ENCODE assay signal across 9 cellular contexts in genomic region chr10:102408081-102408727, GRCh38. TPM values are rescaled to one million over a fixed set of nuclear protein-coding genes. Genes with fewer than 3 reads are reported as not detected.
DNase-seq lines count a peak whose midpoint lies in the region; ATAC-seq and TF ChIP-seq lines count a peak whose summit lies in the region.
"Had no signal": no experiment of that assay in that cellular context is flagged by ENCODE, and none has a peak within 500 bp of the region (broad histone marks: within the 10 kb centered on the region; RNA-seq: fewer than 3 reads in every experiment).

No MANE protein-coding gene starts in this region.

- H3K27ac ChIP-seq in heart right ventricle (no peak overlapping the region), upper lobe of right lung (no peak overlapping the region)
- H3K27ac ChIP-seq: body of pancreas had no signal

- H3K9me3 ChIP-seq in heart right ventricle (no peaks in the 10 kb centered on the region), upper lobe of right lung (no peaks in the 10 kb centered on the region)
- H3K9me3 ChIP-seq: body of pancreas had no signal

- TF ChIP-seq CTCF in heart right ventricle (IDR thresholded peaks at IDR 0.05) (no peak), upper lobe of right lung (IDR thresholded peaks at IDR 0.05) (no peak)

- peaks cover 24% of the 10 kb centered on the region for H3K27me3 Mint-ChIP-seq in memory B cell

- H3K4me1 ChIP-seq in heart right ventricle (peaks cover 0 to 24% (median 13%) of the 10 kb centered on the region in 9 donors), upper lobe of right lung (peaks cover 15% of the 10 kb centered on the region)

- no peaks in the 10 kb centered on the region for H3K9me3 Mint-ChIP-seq in memory B cell

- peaks cover 13 to 63% (median 57%) of the 10 kb centered on the region in 7 donors for H3K27me3 ChIP-seq in heart right ventricle
- peaks cover 55% of the 10 kb centered on the region for H3K27me3 ChIP-seq in upper lobe of right lung

- no peak for DNase-seq in heart right ventricle
- DNase-seq in cardiac septum (ENCODE audit: low spot score), result no peak
- DNase-seq in amniotic epithelial cell (ENCODE audit: low read depth), result peak; percentile 67
- DNase-seq in memory B cell (ENCODE audit: low spot score in 2 of 2), result no peak
- no peak for DNase-seq in upper lobe of right lung
- DNase-seq in stimulated activated CD4-positive, alpha-beta T cell treated with anti-CD3 and anti-CD28 coated beads, Interleukin-4, amount 100 ng/mL, for 24 hours, result no peak
- DNase-seq in amniotic stem cell (lab: John Stamatoyannopoulos, UW), result no peak
- no peak for DNase-seq in DMS153 treated with DMSO at 0.1 percent for 48 hours (lab: John Stamatoyannopoulos, UW; ENCODE audit: unreplicated experiment)
- DNase-seq: body of pancreas had no signal

- H3K4me3 ChIP-seq in heart right ventricle (peak overlapping the region in 9 of 10 donors; percentile 26 to 50 (median 41)), upper lobe of right lung (peak overlapping the region; percentile 32)

- intact Hi-C loops in heart right ventricle (cut with DNase I) (no loop called here), cardiac septum (cut with DNase I) (no loop called here), upper lobe of right lung (cut with DNase I) (no loop called here)

- no peak for ATAC-seq in heart right ventricle
- ATAC-seq in memory B cell (ENCODE audit: low read depth), result no peak
- ATAC-seq in upper lobe of right lung, result no peak

- H3K27ac Mint-ChIP-seq in memory B cell, result no peak overlapping the region

- 64 to 69% methylated on average over 15 of the region's 15 CpGs for WGBS in heart right ventricle, 2 donors

- peaks cover 0 to 4% (median 0%) of the 10 kb centered on the region in 9 donors for H3K36me3 ChIP-seq in heart right ventricle
- no peaks in the 10 kb centered on the region for H3K36me3 ChIP-seq in upper lobe of right lung

- no peaks in the 10 kb centered on the region for H3K36me3 Mint-ChIP-seq in memory B cell

- H3K4me1 Mint-ChIP-seq in memory B cell, result peaks cover 31% of the 10 kb centered on the region

- peak overlapping the region; percentile 65 for H3K4me3 Mint-ChIP-seq in memory B cell

RNA-seq across cellular contexts. Expression of gene PSD, which starts 10.4 kb away (rescaled TPM):
- 1 to 10 TPM in 4 of 10 donors, under 1 TPM in 5, not detected in 1; 0.19 to 1.5 (median 0.61) TPM for total RNA-seq in heart right ventricle
- under 1 TPM; 0.37 to 0.42 TPM for polyA plus RNA-seq in heart right ventricle
- total RNA-seq in cardiac septum, result 1.7 TPM
- 3.5 TPM for total RNA-seq in upper lobe of right lung

RNA-seq across cellular contexts. Expression of gene FBXL15, which starts 12.4 kb away (rescaled TPM):
- total RNA-seq in heart right ventricle, result 10 to 100 TPM in 5 of 10 donors, 1 to 10 TPM in 5; 6.7 to 10.5 (median 9.9) TPM
- polyA plus RNA-seq in heart right ventricle, result 10 to 100 TPM; 10.4 to 19.2 TPM
- total RNA-seq in cardiac septum, result 12.1 TPM
- total RNA-seq in upper lobe of right lung, result 16.0 TPM

RNA-seq across cellular contexts. Expression of gene NFKB2, which starts 12.7 kb away (rescaled TPM):
- total RNA-seq in heart right ventricle (10 to 100 TPM in 9 of 10 donors, 1 to 10 TPM in 1; 9.9 to 40.0 (median 15.7) TPM), cardiac septum (20.5 TPM), upper lobe of right lung (36.8 TPM)
- 10 to 100 TPM; 19.7 to 19.8 TPM for polyA plus RNA-seq in heart right ventricle

RNA-seq across cellular contexts. Expression of gene CUEDC2, which starts 24.2 kb away (rescaled TPM):
- total RNA-seq in heart right ventricle (10 to 100 TPM; 65.7 to 84.3 (median 79.1) TPM), cardiac septum (62.4 TPM), upper lobe of right lung (44.8 TPM)
- 10 to 100 TPM; 60.0 to 81.7 TPM for polyA plus RNA-seq in heart right ventricle

RNA-seq across cellular contexts. Expression of gene C10orf95, which starts 43.1 kb away (rescaled TPM):
- total RNA-seq in heart right ventricle (not detected), cardiac septum (not detected), upper lobe of right lung (3.1 TPM)
- polyA plus RNA-seq in heart right ventricle, result not detected
